8 cellular contexts compared by ENCODE assay signal in genomic region chr17:59618894-59619312, GRCh38. TPM values are rescaled to one million over a fixed set of nuclear protein-coding genes. Genes with fewer than 3 reads are reported as not detected.
DNase-seq lines count a peak whose midpoint lies in the region; ATAC-seq and TF ChIP-seq lines count a peak whose summit lies in the region.

No MANE protein-coding gene starts in this region.

- peaks cover 29% of the 10 kb centered on the region for H3K36me3 Mint-ChIP-seq in activated CD8-positive, alpha-beta T cell treated with anti-CD3 and anti-CD28 coated beads, Interleukin-2, amount 10 ng/mL, durations not matched to agents 7 days and 5 days (ENCODE audit: low read depth)

- peaks cover 12 to 52% (median 40%) of the 10 kb centered on the region in 9 donors for H3K4me1 ChIP-seq in heart right ventricle
- no peaks in the 10 kb centered on the region for H3K4me1 ChIP-seq in iPS DF 6.9 (ENCODE audit: control insufficient read depth, insufficient read depth, low read length)
- H3K4me1 ChIP-seq in spleen: peaks cover 36 to 52% (median 43%) of the 10 kb centered on the region in 6 donors

- no peak for TF ChIP-seq CTCF in heart right ventricle (IDR thresholded peaks at IDR 0.05)
- no peak for TF ChIP-seq CTCF in spleen (IDR thresholded peaks at IDR 0.05 in 8 of 11, conservative IDR thresholded peaks at IDR 0.05 in 3 of 11)

- H3K9me3 ChIP-seq in heart right ventricle (no peaks in the 10 kb centered on the region), iPS DF 6.9 (ENCODE audit: control insufficient read depth, insufficient read depth, low read length) (no peaks in the 10 kb centered on the region), spleen (no peaks in the 10 kb centered on the region)

- CTCF ChIA-PET in activated CD8-positive, alpha-beta T cell treated with anti-CD3 and anti-CD28 coated beads, Interleukin-2, amount 10 ng/mL, durations not matched to agents 7 days and 5 days (lab: Charles Lee): interaction anchor here (0.7 to 2.3 kb wide), 4 partner anchors 24 to 947 kb away, joined by 3 to 7 read pairs (median 4); partner anchors contain the start of genes PTRH2 and VMP1

- no peaks in the 10 kb centered on the region for H3K9me3 Mint-ChIP-seq in activated CD8-positive, alpha-beta T cell treated with anti-CD3 and anti-CD28 coated beads, Interleukin-2, amount 10 ng/mL, durations not matched to agents 7 days and 5 days (ENCODE audit: insufficient read depth)

- POLR2A ChIA-PET in activated CD8-positive, alpha-beta T cell treated with anti-CD3 and anti-CD28 coated beads, Interleukin-2, amount 10 ng/mL, durations not matched to agents 7 days and 5 days (lab: Charles Lee): interaction anchor here (0.5 to 3.2 kb wide), 28 partner anchors 11 to 1279 kb away, joined by 3 to 27 read pairs (median 4); partner anchors contain the start of genes DHX40, MTMR4, PRR11 and PTRH2

- peaks cover 48% of the 10 kb centered on the region for H3K4me1 Mint-ChIP-seq in activated CD8-positive, alpha-beta T cell treated with anti-CD3 and anti-CD28 coated beads, Interleukin-2, amount 10 ng/mL, durations not matched to agents 7 days and 5 days (ENCODE audit: low read depth)

- WGBS in heart right ventricle, 2 donors: 0% methylated on average over 15 of the region's 15 CpGs
- no CpG with 5 or more reads among the region's 15 CpGs for WGBS in iPS DF 6.9 (ENCODE audit: insufficient coverage, insufficient read length)
- 0 to 2% (median 1%) methylated on average over 12 to 15 of the region's 15 CpGs for WGBS in spleen, 5 donors

- intact Hi-C loops in heart right ventricle (cut with DNase I) (no loop called here), Right ventricle myocardium superior (cut with DNase I) (no loop called here), spleen (cut with DNase I; ENCODE audit: low total_unique reads) (no loop called here)

- H3K4me3 Mint-ChIP-seq in activated CD8-positive, alpha-beta T cell treated with anti-CD3 and anti-CD28 coated beads, Interleukin-2, amount 10 ng/mL, durations not matched to agents 7 days and 5 days: peak overlapping the region; percentile 83

- H3K4me3 ChIP-seq in heart right ventricle (peak overlapping the region; percentile 74 to 94 (median 86)), iPS DF 6.9 (ENCODE audit: low read length) (peak overlapping the region; percentile 92; the same call in 1 of the 2 replicates), spleen (peak overlapping the region; percentile 59 to 95 (median 86))

- H3K27ac ChIP-seq in heart right ventricle (peak overlapping the region; percentile 95 to 100 (median 98)), iPS DF 6.9 (ENCODE audit: low read length) (no peak overlapping the region), spleen (peak overlapping the region; percentile 94 to 100 (median 98))

- H3K27me3 ChIP-seq in heart right ventricle (no peaks in the 10 kb centered on the region), iPS DF 6.9 (ENCODE audit: control insufficient read depth, insufficient read depth, low read length) (no peaks in the 10 kb centered on the region), spleen (replicated peaks in 1 of 7) (no peaks in the 10 kb centered on the region)

- H3K27me3 Mint-ChIP-seq in activated CD8-positive, alpha-beta T cell treated with anti-CD3 and anti-CD28 coated beads, Interleukin-2, amount 10 ng/mL, durations not matched to agents 7 days and 5 days (ENCODE audit: low read depth): no peaks in the 10 kb centered on the region

- TF ChIP-seq POLR2A in spleen (IDR thresholded peaks at IDR 0.05): no peak

- peak overlapping the region; percentile 93 for H3K27ac Mint-ChIP-seq in activated CD8-positive, alpha-beta T cell treated with anti-CD3 and anti-CD28 coated beads, Interleukin-2, amount 10 ng/mL, durations not matched to agents 7 days and 5 days

- H3K36me3 ChIP-seq in heart right ventricle (no peaks in the 10 kb centered on the region), iPS DF 6.9 (ENCODE audit: control insufficient read depth, insufficient read depth, low read length) (no peaks in the 10 kb centered on the region), spleen (no peaks in the 10 kb centered on the region)

- peak in 1 of 2 donors; percentile 93 for DNase-seq in heart right ventricle
- no peak for DNase-seq in Right ventricle myocardium superior
- no peak for DNase-seq in activated CD8-positive, alpha-beta T cell treated with anti-CD3 and anti-CD28 coated beads, Interleukin-2, amount 10 ng/mL, durations not matched to agents 7 days and 5 days
- DNase-seq in iPS DF 6.9 (ENCODE audit: low read depth, low spot score): no peak
- DNase-seq in spleen: no peak
- no peak for DNase-seq in T1000 (lab: John Stamatoyannopoulos, UW)
- no peak for DNase-seq in stimulated activated CD4-positive, alpha-beta T cell treated with anti-CD3 and anti-CD28 coated beads, Interleukin-4, amount 100 ng/mL, for 4 hours

- ATAC-seq in heart right ventricle: no peak
- no peak for ATAC-seq in Right ventricle myocardium superior (ENCODE audit: poor library complexity)
- no peak for ATAC-seq in activated CD8-positive, alpha-beta T cell treated with anti-CD3 and anti-CD28 coated beads, Interleukin-2, amount 10 ng/mL, durations not matched to agents 7 days and 5 days
- no peak for ATAC-seq in esophagus mucosa

RNA-seq across cellular contexts. Expression of gene CLTC, which starts 0.8 kb away (rescaled TPM):
- total RNA-seq in heart right ventricle: 100 to 1,000 TPM; 138 to 196 (median 173) TPM
- polyA plus RNA-seq in heart right ventricle: 100 to 1,000 TPM in 1 of 2 donors, 10 to 100 TPM in 1; 42.5 to 140 TPM
- 126 TPM for total RNA-seq in Right ventricle myocardium superior
- total RNA-seq in activated CD8-positive, alpha-beta T cell treated with anti-CD3 and anti-CD28 coated beads, Interleukin-2, amount 10 ng/mL, durations not matched to agents 7 days and 5 days: 100 to 1,000 TPM; 126 to 131 TPM
- total RNA-seq in spleen: 100 to 1,000 TPM; 189 to 289 (median 256) TPM
- polyA plus RNA-seq in spleen: 10 to 100 TPM; 47.8 to 73.9 (median 70.1) TPM
- 142 TPM for total RNA-seq in esophagus mucosa

RNA-seq across cellular contexts. Expression of gene DHX40, which starts 53.5 kb away (rescaled TPM):
- total RNA-seq in heart right ventricle (10 to 100 TPM; 14.2 to 22.9 (median 20.7) TPM), Right ventricle myocardium superior (18.1 TPM), spleen (10 to 100 TPM; 22.0 to 33.5 (median 28.1) TPM), esophagus mucosa (12.7 TPM)
- polyA plus RNA-seq in heart right ventricle (10 to 100 TPM in 1 of 2 donors, 1 to 10 TPM in 1; 6.9 to 10.0 TPM), spleen (10 to 100 TPM in 1 of 3 donors, 1 to 10 TPM in 2; 9.3 to 10.8 (median 9.4) TPM)
- 10 to 100 TPM; 17.7 to 20.8 TPM for total RNA-seq in activated CD8-positive, alpha-beta T cell treated with anti-CD3 and anti-CD28 coated beads, Interleukin-2, amount 10 ng/mL, durations not matched to agents 7 days and 5 days
